ENCODE assay signal across 14 cellular contexts in genomic region chr2:121519732-121520640, GRCh38. TPM values are rescaled to one million over a fixed set of nuclear protein-coding genes. Genes with fewer than 3 reads are reported as not detected.
DNase-seq lines count a peak whose midpoint lies in the region; ATAC-seq, FAIRE-seq and TF ChIP-seq lines count a peak whose summit lies in the region.
"Had no signal": no experiment of that assay in that cellular context is flagged by ENCODE, and none has a peak within 500 bp of the region (broad histone marks: within the 10 kb centered on the region; RNA-seq: fewer than 3 reads in every experiment).

No MANE protein-coding gene starts in this region.

- no peaks in the 10 kb centered on the region for H3K9me3 Mint-ChIP-seq in stimulated activated naive CD8-positive, alpha-beta T cell treated with anti-CD3 and anti-CD28 coated beads, Interleukin-15, amount 100 ng/mL, for 72 hours

- H3K27me3 Mint-ChIP-seq in stimulated activated naive CD8-positive, alpha-beta T cell treated with anti-CD3 and anti-CD28 coated beads, Interleukin-15, amount 100 ng/mL, for 72 hours: no peaks in the 10 kb centered on the region

- no peak overlapping the region for H3K4me3 Mint-ChIP-seq in stimulated activated naive CD8-positive, alpha-beta T cell treated with anti-CD3 and anti-CD28 coated beads, Interleukin-15, amount 100 ng/mL, for 72 hours

- H3K27ac Mint-ChIP-seq in stimulated activated naive CD8-positive, alpha-beta T cell treated with anti-CD3 and anti-CD28 coated beads, Interleukin-15, amount 100 ng/mL, for 72 hours: no peak overlapping the region

- no peak for DNase-seq in stimulated activated naive CD8-positive, alpha-beta T cell treated with anti-CD3 and anti-CD28 coated beads, Interleukin-15, amount 100 ng/mL, for 72 hours
- no peak for DNase-seq in stimulated activated naive CD8-positive, alpha-beta T cell treated with anti-CD3 and anti-CD28 coated beads, Interleukin-15, Interleukin-2, amounts not matched to agents 100 U/mL and 50 U/mL, for 24 hours
- peak; percentile 44 to 45 for DNase-seq in frontal cortex (ENCODE audit: low spot score in 2 of 2)
- DNase-seq in nucleus accumbens (lab: John Stamatoyannopoulos, UW): peak in 49 of 56 donors; percentile 12 to 86 (median 66)
- no peak for DNase-seq in NCI-H1436 treated with DMSO at 0.1 percent for 48 hours (lab: John Stamatoyannopoulos, UW)
- DNase-seq in SKM-1 (lab: John Stamatoyannopoulos, UW; ENCODE audit: unreplicated experiment): no peak
- no peak for DNase-seq in erythroblast (lab: John Stamatoyannopoulos, UW)
- DNase-seq: activated CD4-positive, CD25-positive, alpha-beta regulatory T cell treated with anti-CD3 and anti-CD28 coated beads, Interleukin-2, amount 50 U/mL, for 72 hours; Kasumi-1; NCI-H187; uterus had no signal

- FAIRE-seq in frontal cortex (lab: Jason Lieb, UNC): no peak
- FAIRE-seq: endothelial cell of umbilical vein had no signal

- peaks cover 6% of the 10 kb centered on the region for H3K4me1 Mint-ChIP-seq in stimulated activated naive CD8-positive, alpha-beta T cell treated with anti-CD3 and anti-CD28 coated beads, Interleukin-15, amount 100 ng/mL, for 72 hours

- TF ChIP-seq POLR2A in erythroblast (IDR thresholded peaks at IDR 0.05; ENCODE audit: low read length): no peak

- ATAC-seq in stimulated activated naive CD8-positive, alpha-beta T cell treated with anti-CD3 and anti-CD28 coated beads, Interleukin-15, amount 100 ng/mL, for 72 hours: peak; percentile 33
- ATAC-seq in stimulated activated naive CD8-positive, alpha-beta T cell treated with anti-CD3 and anti-CD28 coated beads, Interleukin-15, Interleukin-2, amounts not matched to agents 100 U/mL and 50 U/mL, for 24 hours: no peak
- ATAC-seq in HG03521 (IDR thresholded peaks at IDR 0.05; ENCODE audit: unreplicated experiment): no peak

RNA-seq across cellular contexts. Expression of gene RNU4ATAC, which starts 10.7 kb away (rescaled TPM):
- total RNA-seq in frontal cortex: under 0.01 TPM
- total RNA-seq: endothelial cell of umbilical vein, myocyte had no signal

Comparison
In these comparisons a context has a peak if more than half of its experiments do, and no peak if none do; other contexts are left out.
1. DNase-seq: peak in frontal cortex (2 of 2) and nucleus accumbens (49 of 56); none in stimulated activated naive CD8-positive, alpha-beta T cell treated with anti-CD3 and anti-CD28 coated beads, Interleukin-15, amount 100 ng/mL, for 72 hours (0 of 2), stimulated activated naive CD8-positive, alpha-beta T cell treated with anti-CD3 and anti-CD28 coated beads, Interleukin-15, Interleukin-2, amounts not matched to agents 100 U/mL and 50 U/mL, for 24 hours (single experiment), NCI-H1436 treated with DMSO at 0.1 percent for 48 hours (single experiment), SKM-1 (single experiment) and erythroblast (0 of 2).